ENCODE assay signal across 1 cellular context in genomic region chr9:104802110-104802509, GRCh38.
TF ChIP-seq lines count a peak whose summit lies in the region.

No MANE protein-coding gene starts in this region.

TF ChIP-seq in K562, 482 proteins besides CTCF, POLR2A, EP300 and RAD21 (continued from another document):
- TF ChIP-seq ZBTB43 (CRISPR knock-in tag; IDR thresholded peaks at IDR 0.05) (no peak), SIN3A (IDR thresholded peaks at IDR 0.05; ENCODE audit: borderline replicate concordance in 2 of 2, control insufficient read depth in 1 of 2, low read depth in 2 of 2, low read length in 2 of 2) (no peak), CEBPZ (IDR thresholded peaks at IDR 0.05; ENCODE audit: borderline replicate concordance, low read depth, low read length) (no peak), CSDE1 (IDR thresholded peaks at IDR 0.05) (no peak), ZC3H4 (CRISPR knock-in tag; IDR thresholded peaks at IDR 0.05; ENCODE audit: borderline replicate concordance) (no peak), PCBP1 (IDR thresholded peaks at IDR 0.05; ENCODE audit: low read depth, low read length, poor library complexity, severe bottlenecking) (no peak)
- TF ChIP-seq, protein P1, sequence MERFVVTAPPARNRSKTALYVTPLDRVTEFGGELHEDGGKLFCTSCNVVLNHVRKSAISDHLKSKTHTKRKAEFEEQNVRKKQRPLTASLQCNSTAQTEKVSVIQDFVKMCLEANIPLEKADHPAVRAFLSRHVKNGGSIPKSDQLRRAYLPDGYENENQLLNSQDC (CRISPR knock-in tag; IDR thresholded peaks at IDR 0.05) = no peak
